8 cellular contexts compared by ENCODE assay signal in genomic region chr1:178541396-178541795, GRCh38. TPM values are rescaled to one million over a fixed set of nuclear protein-coding genes. Genes with fewer than 3 reads are reported as not detected.
A peak's percentile ranks its signal among the peaks of the same experiment; 100 is the strongest.
DNase-seq lines count a peak whose midpoint lies in the region; ATAC-seq and TF ChIP-seq lines count a peak whose summit lies in the region.

No MANE protein-coding gene starts in this region.

- H2AFZ ChIP-seq in PC-9, result no peak overlapping the region
- no peak overlapping the region for H2AFZ ChIP-seq in trophoblast cell (ENCODE audit: insufficient read depth, low read length, poor library complexity)

- H4K12ac ChIP-seq in trophoblast cell (ENCODE audit: low read depth, low read length), result peak overlapping the region; percentile 46

- DNase-seq in PC-9, result no peak
- DNase-seq in esophagus muscularis mucosa (ENCODE audit: extremely low spot score), result no peak
- DNase-seq in trophoblast cell, result no peak
- no peak for DNase-seq in GM13976 (ENCODE audit: low spot score)
- DNase-seq in anterior cingulate cortex (lab: John Stamatoyannopoulos, UW), result no peak
- DNase-seq in HT-29 (ENCODE audit: low spot score), result no peak

- H3K9me3 ChIP-seq in ES-I3 (ENCODE audit: control insufficient read depth, insufficient read depth, low read length) (no peaks in the 10 kb centered on the region), PC-9 (ENCODE audit: insufficient read depth, low read depth) (0 out of 2 replicates have a peak, but pooled peaks cover 4% of the 10 kb centered on the region), esophagus muscularis mucosa (no peaks in the 10 kb centered on the region), trophoblast cell (ENCODE audit: insufficient read depth, low read depth, low read length) (no peaks in the 10 kb centered on the region)

- no peak overlapping the region for H3K23ac ChIP-seq in trophoblast cell (ENCODE audit: low read length)

- no peak for ATAC-seq in HG02973 (IDR thresholded peaks at IDR 0.05; ENCODE audit: unreplicated experiment)

- in situ Hi-C loops in GM13976 (cut with MboI; ENCODE audit: low sequenced_read_pairs, unreplicated experiment), result loop anchor here (25.0 kb wide), 1 partner anchor 821 kb away; the partner anchor contains the start of gene AXDND1

- H3K4me2 ChIP-seq in PC-9 (peak overlapping the region; percentile 84; the same call in 1 of the 2 replicates), trophoblast cell (ENCODE audit: low read length) (peak overlapping the region; percentile 98)

- no peak for TF ChIP-seq POLR2A in esophagus muscularis mucosa (IDR thresholded peaks at IDR 0.05; ENCODE audit: low read depth)

- no peak for TF ChIP-seq EP300 in esophagus muscularis mucosa (IDR thresholded peaks at IDR 0.05)

- no peaks in the 10 kb centered on the region for H3K27me3 ChIP-seq in PC-9 (ENCODE audit: insufficient read depth, low read depth)
- no peaks in the 10 kb centered on the region for H3K27me3 ChIP-seq in esophagus muscularis mucosa
- no peaks in the 10 kb centered on the region for H3K27me3 ChIP-seq in trophoblast cell (ENCODE audit: insufficient read depth, low read length)

- H4K91ac ChIP-seq in trophoblast cell (ENCODE audit: low read depth, low read length), result no peak overlapping the region

- H3K36me3 ChIP-seq in ES-I3 (ENCODE audit: insufficient read depth, low read length) (no peaks in the 10 kb centered on the region), PC-9 (ENCODE audit: low read depth) (no peaks in the 10 kb centered on the region), esophagus muscularis mucosa (no peaks in the 10 kb centered on the region), trophoblast cell (ENCODE audit: control insufficient read depth in 1 of 2, insufficient read depth in 2 of 2, low read length in 2 of 2) (no peaks in the 10 kb centered on the region)

- H3K4me1 ChIP-seq in ES-I3 (ENCODE audit: insufficient read depth, low read length) (peaks cover 6% of the 10 kb centered on the region; the same call in 1 of the 2 replicates), PC-9 (replicated peaks; ENCODE audit: insufficient read depth) (peaks cover 65% of the 10 kb centered on the region), esophagus muscularis mucosa (peaks cover 22 to 43% (median 34%) of the 10 kb centered on the region in 4 donors), trophoblast cell (ENCODE audit: control insufficient read depth in 1 of 2, insufficient read depth in 2 of 2, low read length in 2 of 2) (peaks cover 12 to 22% of the 10 kb centered on the region in 2 experiments)

- H3K4ac ChIP-seq in trophoblast cell (ENCODE audit: low read depth, low read length), result no peak overlapping the region

- POLR2A ChIA-PET in PC-9 (lab: Charles Lee; ENCODE audit: unreplicated experiment), result interaction anchor here (0.8 kb wide), 1 partner anchor 143 kb away, joined by 4 read pairs; no protein-coding TSS in a partner anchor

- no peak overlapping the region for H3K27ac ChIP-seq in PC-9
- peak overlapping the region in 1 of 4 donors; percentile 83 for H3K27ac ChIP-seq in esophagus muscularis mucosa (replicated peaks in 1 of 4)
- H3K27ac ChIP-seq in trophoblast cell (ENCODE audit: low read depth, low read length), result no peak overlapping the region

- H4K8ac ChIP-seq in trophoblast cell (ENCODE audit: low read depth, low read length), result no peak overlapping the region

- no peak overlapping the region for H2BK120ac ChIP-seq in trophoblast cell (ENCODE audit: insufficient read depth, low read length, poor library complexity)

- peaks cover 5% of the 10 kb centered on the region for H3K79me1 ChIP-seq in trophoblast cell (ENCODE audit: low read length)

- no peak overlapping the region for H3K4me3 ChIP-seq in PC-9
- peak overlapping the region in 3 of 4 donors; percentile 78 to 82 (median 79) for H3K4me3 ChIP-seq in esophagus muscularis mucosa
- H3K4me3 ChIP-seq in trophoblast cell (ENCODE audit: low read depth, low read length), result no peak overlapping the region

- no peaks in the 10 kb centered on the region for H4K20me1 ChIP-seq in PC-9 (ENCODE audit: insufficient read depth)

- 89% methylated on average over 4 of the region's 4 CpGs for WGBS in esophagus muscularis mucosa
- no CpG with 5 or more reads among the region's 4 CpGs for WGBS in trophoblast cell (ENCODE audit: extremely low coverage, insufficient coverage, insufficient read length)

- intact Hi-C loops in PC-9 (cut with micrococcal nuclease; ENCODE audit: unreplicated experiment) (loop anchor here (5.0 kb wide), 2 partner anchors 281 to 306 kb away; no protein-coding TSS in a partner anchor), esophagus muscularis mucosa (cut with DNase I) (no loop called here)

- H3K9ac ChIP-seq in ES-I3 (ENCODE audit: low read depth, low read length) (peak overlapping the region; percentile 91), trophoblast cell (ENCODE audit: low read length) (no peak overlapping the region)

- no peak overlapping the region for H2BK12ac ChIP-seq in trophoblast cell (ENCODE audit: low read length)

- H3K79me2 ChIP-seq in PC-9 (ENCODE audit: low read depth) (peaks cover 19% of the 10 kb centered on the region; the same call in 1 of the 2 replicates), trophoblast cell (ENCODE audit: control insufficient read depth, insufficient read depth, low read length, poor library complexity) (no peaks in the 10 kb centered on the region)

- H3F3A ChIP-seq in PC-9 (ENCODE audit: insufficient read depth, low read depth), result peaks cover 50% of the 10 kb centered on the region

- H3K14ac ChIP-seq in trophoblast cell (ENCODE audit: low read length), result no peak overlapping the region

- no peak overlapping the region for H2AK5ac ChIP-seq in trophoblast cell (ENCODE audit: low read length)

- TF ChIP-seq CTCF in PC-9 (conservative IDR thresholded peaks at IDR 0.05) (no peak), esophagus muscularis mucosa (IDR thresholded peaks at IDR 0.05) (no peak), GM13976 (IDR thresholded peaks at IDR 0.05; ENCODE audit: borderline replicate concordance, control extremely low read depth, extremely low read depth, insufficient read depth, missing control alignments) (no peak)

- H3K9me2 ChIP-seq in PC-9 (ENCODE audit: insufficient read depth), result no peaks in the 10 kb centered on the region

- H2BK5ac ChIP-seq in trophoblast cell (ENCODE audit: low read depth, low read length, poor library complexity), result no peak overlapping the region

- no peak overlapping the region for H3K18ac ChIP-seq in trophoblast cell (ENCODE audit: low read length)

- BruUV-seq in PC-9 (replicated peaks; lab: Mats Ljungman, UMichigan), result no TSS peak

- CTCF ChIA-PET in PC-9 (lab: Charles Lee), result no interaction called here

RNA-seq across cellular contexts. Expression of gene TEX35, which starts 28.5 kb away (rescaled TPM):
- not detected in 2 replicates for total RNA-seq in PC-9 (2021)
- not detected for total RNA-seq in esophagus muscularis mucosa
- 0.08 and 0.31 TPM in 2 replicates for polyA plus RNA-seq in trophoblast cell (2013)
- total RNA-seq in HT-29 (2014; rRNA removed; shearing (Covaris generic)), result not detected in 2 replicates

RNA-seq across cellular contexts. Expression of gene CLEC20A, which starts 44.6 kb away (rescaled TPM):
- total RNA-seq in PC-9 (2021) (not detected in 2 replicates), esophagus muscularis mucosa (not detected)
- not detected in 2 replicates for polyA plus RNA-seq in trophoblast cell (2013)
- not detected in 2 replicates for total RNA-seq in HT-29 (2014; rRNA removed; shearing (Covaris generic))

Comparison
In these comparisons a context has a peak if more than half of its experiments do, and no peak if none do; other contexts are left out.
1. H3K4me3 ChIP-seq: peak in esophagus muscularis mucosa (3 of 4); none in PC-9 (single experiment) and trophoblast cell (single experiment).